26 cellular contexts compared by ENCODE assay signal in genomic region chr19:18772620-18773587, GRCh38. TPM values are rescaled to one million over a fixed set of nuclear protein-coding genes. Genes with fewer than 3 reads are reported as not detected.
DNase-seq lines count a peak whose midpoint lies in the region; FAIRE-seq and TF ChIP-seq lines count a peak whose summit lies in the region.
"Had no signal": no experiment of that assay in that cellular context is flagged by ENCODE, and none has a peak within 500 bp of the region (broad histone marks: within the 10 kb centered on the region; RNA-seq: fewer than 3 reads in every experiment).

No MANE protein-coding gene starts in this region.

- DNase-seq in DMS79 treated with DMSO at 0.1 percent for 48 hours (lab: John Stamatoyannopoulos, UW) = peak; percentile 19
- no peak for DNase-seq in DMS79 (lab: John Stamatoyannopoulos, UW)
- peak; percentile 47 for DNase-seq in RPMI8226
- DNase-seq in bronchial epithelial cell (ENCODE audit: low read depth) = peak; percentile 72
- DNase-seq in prostate gland (ENCODE audit: low spot score) = peak; percentile 89
- DNase-seq in stimulated activated CD4-positive, alpha-beta T cell treated with anti-CD3 and anti-CD28 coated beads, Interleukin-12 subunit alpha, Interleukin-12 subunit beta, amount 100 ng/mL, for 4 hours = no peak
- no peak for DNase-seq in GM19240 (ENCODE audit: insufficient read length, low spot score)
- no peak for DNase-seq in erythroblast (lab: John Stamatoyannopoulos, UW)
- DNase-seq: 8988T; activated CD4-positive, alpha-beta memory T cell treated with anti-CD3 and anti-CD28 coated beads for 36 hours; activated naive CD4-positive, alpha-beta T cell treated with anti-CD3 and anti-CD28 coated beads for 36 hours; AML-193; amygdala; central memory CD4-positive, alpha-beta T cell; gastrocnemius medialis; islet precursor cell; NCI-H2081 treated with DMSO at 0.1 percent for 48 hours; NCI-H510A; occipital lobe; stimulated activated CD8-positive, alpha-beta memory T cell treated with anti-CD3 and anti-CD28 coated beads, Interleukin-4, amount 100 ng/mL, for 48 hours; T-cell; upper lobe of right lung; WERI-Rb-1 had no signal

- H3K4me3 ChIP-seq in bronchial epithelial cell (ENCODE audit: low read depth, low read length) (no peak overlapping the region), prostate gland (no peak overlapping the region)
- H3K4me3 ChIP-seq: gastrocnemius medialis, lung, right atrium auricular region, upper lobe of right lung had no signal

- TF ChIP-seq CTCF in bronchial epithelial cell (IDR thresholded peaks at IDR 0.05; ENCODE audit: insufficient read depth, low read length, severe bottlenecking) (peak; percentile 71), prostate gland (IDR thresholded peaks at IDR 0.05) (peak in 3 of 4 experiments; percentile 27 to 58 (median 53))

- peaks cover 5% of the 10 kb centered on the region for H3K4me1 ChIP-seq in prostate gland (replicated peaks)
- H3K4me1 ChIP-seq: upper lobe of right lung had no signal

- WGBS in prostate gland = 55% methylated on average over 27 of the region's 27 CpGs

- H3K27me3 ChIP-seq in bronchial epithelial cell (ENCODE audit: control insufficient read depth, insufficient read depth, low read length) (no peaks in the 10 kb centered on the region), prostate gland (replicated peaks; ENCODE audit: insufficient read depth) (no peaks in the 10 kb centered on the region)
- H3K27me3 ChIP-seq: gastrocnemius medialis, right atrium auricular region, upper lobe of right lung had no signal

- TF ChIP-seq POLR2A in prostate gland (IDR thresholded peaks at IDR 0.05) (no peak), erythroblast (IDR thresholded peaks at IDR 0.05; ENCODE audit: low read length) (no peak)

- intact Hi-C loops in prostate gland (cut with DNase I) = no loop called here

- H3K36me3 ChIP-seq in bronchial epithelial cell (ENCODE audit: control insufficient read depth, insufficient read depth, low read length) (no peaks in the 10 kb centered on the region), prostate gland (no peaks in the 10 kb centered on the region)
- H3K36me3 ChIP-seq: gastrocnemius medialis, right atrium auricular region, upper lobe of right lung, WERI-Rb-1 had no signal

- no peak for FAIRE-seq in bronchial epithelial cell (lab: Jason Lieb, UNC)

- H3K9me3 ChIP-seq in prostate gland = no peaks in the 10 kb centered on the region
- H3K9me3 ChIP-seq: gastrocnemius medialis, right atrium auricular region, upper lobe of right lung had no signal

- H3K27ac ChIP-seq in prostate gland = no peak overlapping the region
- H3K27ac ChIP-seq: gastrocnemius medialis, HL-60, right atrium auricular region, upper lobe of right lung, WERI-Rb-1 had no signal

RNA-seq across cellular contexts. Expression of gene COMP, which starts 18.2 kb away (rescaled TPM):
- not detected in 2 replicates for total RNA-seq in bronchial epithelial cell
- total RNA-seq in prostate gland = 1 to 10 TPM in 1 of 2 donors, under 1 TPM in 1; 0.09 to 2.0 TPM
- total RNA-seq: activated CD4-positive, alpha-beta memory T cell treated with anti-CD3 and anti-CD28 coated beads for 36 hours; activated naive CD4-positive, alpha-beta T cell treated with anti-CD3 and anti-CD28 coated beads for 36 hours; occipital lobe; T-cell had no signal

RNA-seq across cellular contexts. Expression of gene UPF1, which starts 58.9 kb away (rescaled TPM):
- total RNA-seq in bronchial epithelial cell (80.9 and 82.9 TPM in 2 replicates), prostate gland (100 to 1,000 TPM; 105 to 171 TPM)

Comparison
In these comparisons a context has a peak if more than half of its experiments do, and no peak if none do; other contexts are left out.
1. DNase-seq: peak in DMS79 treated with DMSO at 0.1 percent for 48 hours (single experiment), RPMI8226 (single experiment), bronchial epithelial cell (single experiment) and prostate gland (single experiment); none in DMS79 (single experiment), stimulated activated CD4-positive, alpha-beta T cell treated with anti-CD3 and anti-CD28 coated beads, Interleukin-12 subunit alpha, Interleukin-12 subunit beta, amount 100 ng/mL, for 4 hours (single experiment), GM19240 (single experiment) and erythroblast (0 of 2).